ENCODE assay signal across 1 cellular context in genomic region chr1:65255088-65256050, GRCh38.
TF ChIP-seq lines count a peak whose summit lies in the region.

No MANE protein-coding gene starts in this region.

TF ChIP-seq in K562, 482 proteins besides CTCF, POLR2A, EP300 and RAD21 (continued from another document and continues in another):
- TF ChIP-seq ZNF740 (CRISPR knock-in tag; IDR thresholded peaks at IDR 0.05) (0 out of 2 replicates have a peak, but pooled peaks have one; percentile 27), ZNF740 (tag; IDR thresholded peaks at IDR 0.05) (no peak), ZBTB17 (CRISPR knock-in tag; IDR thresholded peaks at IDR 0.05) (no peak), ZFP1 (CRISPR knock-in tag; IDR thresholded peaks at IDR 0.05) (no peak), CBFA2T3 (IDR thresholded peaks at IDR 0.05) (peak; percentile 15; the same call in 1 of the 2 replicates), ZBTB34 (CRISPR knock-in tag; IDR thresholded peaks at IDR 0.05) (no peak), CREB5 (CRISPR knock-in tag; IDR thresholded peaks at IDR 0.05) (no peak), MTF1 (CRISPR knock-in tag; IDR thresholded peaks at IDR 0.05; ENCODE audit: borderline replicate concordance) (no peak), ZFX (CRISPR knock-in tag; IDR thresholded peaks at IDR 0.05) (no peak; the same call in 1 of the 2 replicates), MGA (IDR thresholded peaks at IDR 0.05) (0 out of 2 replicates have a peak, but pooled peaks have one; percentile 9), ETV6 (IDR thresholded peaks at IDR 0.05; ENCODE audit: borderline replicate concordance in 1 of 2, low read depth in 2 of 2, low read length in 1 of 2) (no peak), ETV6 (CRISPR knock-in tag; IDR thresholded peaks at IDR 0.05; ENCODE audit: borderline replicate concordance) (no peak), MAFG (tag; conservative IDR thresholded peaks at IDR 0.05) (no peak), EP400 (IDR thresholded peaks at IDR 0.05) (peak; percentile 42; the same call in 1 of the 2 replicates), E2F5 (CRISPR knock-in tag; IDR thresholded peaks at IDR 0.05) (no peak), FOS (IDR thresholded peaks at IDR 0.05; ENCODE audit: extremely low read depth, insufficient read length) (no peak), NKRF (IDR thresholded peaks at IDR 0.05; ENCODE audit: borderline replicate concordance) (peak; percentile 6; the same call in 1 of the 2 replicates), POU5F1 (IDR thresholded peaks at IDR 0.05; ENCODE audit: borderline replicate concordance, low read depth, low read length, partially characterized antibody) (no peak), CBFB (CRISPR knock-in tag; IDR thresholded peaks at IDR 0.05) (no peak), DIDO1 (tag; IDR thresholded peaks at IDR 0.05; ENCODE audit: low read depth) (no peak), FOXJ2 (tag; IDR thresholded peaks at IDR 0.05) (no peak), HDAC2 (IDR thresholded peaks at IDR 0.05) (no peak), FOSL1 (tag; conservative IDR thresholded peaks at IDR 0.05) (0 out of 2 replicates have a peak, but pooled peaks have one; percentile 14), ZNF133 (CRISPR knock-in tag; IDR thresholded peaks at IDR 0.05) (no peak), SMARCA4 (IDR thresholded peaks at IDR 0.05) (0 out of 2 replicates have a peak, but pooled peaks have one; percentile 28), ZNF24 (IDR thresholded peaks at IDR 0.05) (peak; percentile 98), NBN (IDR thresholded peaks at IDR 0.05; ENCODE audit: low read depth) (0 out of 2 replicates have a peak, but pooled peaks have one; percentile 27), KAT7 (CRISPR knock-in tag; IDR thresholded peaks at IDR 0.05; ENCODE audit: borderline replicate concordance) (no peak; the same call in 1 of the 2 replicates), GABPB2 (CRISPR knock-in tag; conservative IDR thresholded peaks at IDR 0.05) (no peak), SRF (CRISPR knock-in tag; IDR thresholded peaks at IDR 0.05) (no peak), ZNF57 (CRISPR knock-in tag; IDR thresholded peaks at IDR 0.05) (no peak), HDGF (IDR thresholded peaks at IDR 0.05) (no peak), E2F1 (CRISPR knock-in tag; IDR thresholded peaks at IDR 0.05) (no peak), ARNT (IDR thresholded peaks at IDR 0.05) (no peak), YY1 (IDR thresholded peaks at IDR 0.05; ENCODE audit: borderline replicate concordance in 1 of 3, control insufficient read depth in 1 of 3, extremely low read depth in 1 of 3, insufficient read depth in 3 of 3, insufficient read length in 1 of 3, insufficient replicate concordance in 2 of 3, low read depth in 1 of 3, low read length in 2 of 3) (peak; percentile 61 to 94 (median 76)), ARID4B (CRISPR knock-in tag; IDR thresholded peaks at IDR 0.05) (no peak)
